Comparison of ENCODE assay signal across 15 cellular contexts in the genomic region with DNA sequence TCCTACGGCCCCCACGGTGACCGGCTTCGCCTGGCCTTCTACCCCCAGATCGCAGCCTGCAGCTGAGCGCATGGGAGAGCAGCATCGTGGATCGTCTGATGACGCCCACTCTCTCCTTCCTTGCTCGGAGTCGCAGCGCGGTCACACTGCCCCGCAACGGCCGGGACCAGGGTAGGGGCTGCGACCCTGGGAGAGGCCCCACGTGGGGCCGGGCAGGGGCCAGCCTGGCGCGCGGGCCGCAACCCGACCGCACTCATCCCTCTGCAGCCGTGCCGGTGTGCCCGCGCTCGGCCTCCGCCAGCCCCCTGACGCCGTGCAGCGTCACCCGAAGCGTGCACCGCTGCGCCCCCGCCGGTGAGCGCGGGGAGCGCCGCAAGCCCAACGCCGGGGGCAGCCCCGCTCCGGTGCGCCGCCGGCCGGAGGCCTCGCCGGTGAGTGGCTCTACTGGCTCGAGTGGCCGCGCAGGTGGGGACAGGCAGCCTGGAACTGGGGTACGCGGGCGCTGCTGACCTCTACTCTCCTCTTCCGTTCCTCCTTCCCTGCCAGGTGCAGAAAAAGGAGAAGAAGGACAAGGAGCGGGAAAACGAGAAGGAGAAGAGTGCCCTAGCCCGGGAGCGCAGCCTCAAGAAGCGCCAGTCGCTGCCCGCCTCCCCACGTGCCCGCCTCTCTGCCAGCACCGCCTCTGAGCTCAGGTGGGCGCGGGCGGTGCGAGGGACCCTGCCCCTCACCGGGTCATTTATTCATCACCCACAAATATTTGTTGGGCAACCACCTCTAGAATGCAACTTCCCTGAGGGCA. TPM values are rescaled to one million over a fixed set of nuclear protein-coding genes. Genes with fewer than 3 reads are reported as not detected.
DNase-seq lines count a peak whose midpoint lies in the region; ATAC-seq, FAIRE-seq and TF ChIP-seq lines count a peak whose summit lies in the region.
"Had no signal": no experiment of that assay in that cellular context is flagged by ENCODE, and none has a peak within 500 bp of the region (broad histone marks: within the 10 kb centered on the region; RNA-seq: fewer than 3 reads in every experiment).

No MANE protein-coding gene starts in this region.

- FAIRE-seq in astrocyte (lab: Jason Lieb, UNC), result no peak
- FAIRE-seq: colon had no signal

- no peak overlapping the region for H3K4me2 ChIP-seq in astrocyte (ENCODE audit: low read length)

- no peaks in the 10 kb centered on the region for H3K27me3 ChIP-seq in ACC112 (ENCODE audit: insufficient read depth, low read length)
- no peaks in the 10 kb centered on the region for H3K27me3 ChIP-seq in astrocyte (ENCODE audit: insufficient read depth, low read length)
- H3K27me3 ChIP-seq in right cardiac atrium (ENCODE audit: control insufficient read depth, insufficient read depth), result no peaks in the 10 kb centered on the region
- H3K27me3 ChIP-seq in rectal smooth muscle tissue (ENCODE audit: control insufficient read depth, insufficient read depth, low read length), result no peaks in the 10 kb centered on the region

- H3K4me1 Mint-ChIP-seq in astrocyte (ENCODE audit: low read depth, unreplicated experiment), result peaks cover 27% of the 10 kb centered on the region
- H3K4me1 Mint-ChIP-seq: mesothelial cell of epicardium had no signal

- intact Hi-C loops in right cardiac atrium (cut with DNase I), result no loop called here

- H3K27ac Mint-ChIP-seq in astrocyte (ENCODE audit: unreplicated experiment), result peak overlapping the region; percentile 47
- H3K27ac Mint-ChIP-seq: activated naive CD8-positive, alpha-beta T cell treated with anti-CD3 and anti-CD28 coated beads, Interleukin-2, amount 10 ng/mL, durations not matched to agents 7 days and 5 days; mesothelial cell of epicardium had no signal

- H3K36me3 ChIP-seq in ACC112 (ENCODE audit: insufficient read depth, low read length) (peaks cover 47% of the 10 kb centered on the region; the same call in 1 of the 2 replicates), astrocyte (ENCODE audit: insufficient read depth, low read length) (peaks cover 47% of the 10 kb centered on the region), rectal smooth muscle tissue (ENCODE audit: control insufficient read depth, insufficient read depth, low read length) (peaks cover 56% of the 10 kb centered on the region)

- peak overlapping the region; percentile 69; the same call in 1 of the 2 replicates for H3K27ac ChIP-seq in ACC112 (ENCODE audit: low read depth, low read length)
- H3K27ac ChIP-seq in astrocyte (ENCODE audit: low read depth, low read length), result peak overlapping the region; percentile 74
- H3K27ac ChIP-seq in right cardiac atrium (ENCODE audit: low read length), result peak overlapping the region; percentile 86
- H3K27ac ChIP-seq in rectal smooth muscle tissue (ENCODE audit: low read depth, low read length), result peak overlapping the region; percentile 82

- WGBS in right cardiac atrium, result 70% methylated on average over 76 of the region's 76 CpGs

- H3K4me3 Mint-ChIP-seq in astrocyte (ENCODE audit: unreplicated experiment), result no peak overlapping the region
- H3K4me3 Mint-ChIP-seq: activated naive CD8-positive, alpha-beta T cell treated with anti-CD3 and anti-CD28 coated beads, Interleukin-2, amount 10 ng/mL, durations not matched to agents 7 days and 5 days; mesothelial cell of epicardium had no signal

- H3K79me2 ChIP-seq in ACC112 (ENCODE audit: control insufficient read depth, insufficient read depth, low read length, unreplicated experiment) (peaks cover 38% of the 10 kb centered on the region), astrocyte (ENCODE audit: insufficient read depth, low read length) (peaks cover 61% of the 10 kb centered on the region)

- H3K4me3 ChIP-seq in ACC112 (ENCODE audit: low read depth, low read length) (no peak overlapping the region), astrocyte (ENCODE audit: insufficient read depth, low read depth, low read length) (no peak overlapping the region), right cardiac atrium (ENCODE audit: low read length) (no peak overlapping the region), rectal smooth muscle tissue (ENCODE audit: low read length) (no peak overlapping the region)

- DNase-seq in astrocyte (ENCODE audit: low read depth), result no peak
- DNase-seq in right cardiac atrium, result peak in 2 of 3 donors; percentile 72 to 74
- DNase-seq in NCI-H446 treated with DMSO at 0.1 percent for 48 hours (lab: John Stamatoyannopoulos, UW), result no peak
- no peak for DNase-seq in cerebellum (ENCODE audit: low spot score)
- no peak for DNase-seq in activated CD4-positive, CD25-positive, alpha-beta regulatory T cell (lab: John Stamatoyannopoulos, UW)
- DNase-seq: activated naive CD8-positive, alpha-beta T cell treated with anti-CD3 and anti-CD28 coated beads, Interleukin-2, amount 10 ng/mL, durations not matched to agents 7 days and 5 days; activated T-cell treated with anti-CD3 and anti-CD28 coated beads for 4 hours; KG1; NCI-H1436 had no signal

- no peak overlapping the region for H2AFZ ChIP-seq in ACC112 (ENCODE audit: low read length, unreplicated experiment)
- H2AFZ ChIP-seq in astrocyte (ENCODE audit: low read depth, low read length), result no peak overlapping the region

- H3K9ac ChIP-seq in astrocyte (ENCODE audit: low read length), result peak overlapping the region; percentile 52
- H3K9ac ChIP-seq in rectal smooth muscle tissue (ENCODE audit: low read length), result no peak overlapping the region

- TF ChIP-seq CTCF in astrocyte (IDR thresholded peaks at IDR 0.05; ENCODE audit: insufficient read depth, low read depth, low read length), result no peak

- H3K9me3 Mint-ChIP-seq in astrocyte (ENCODE audit: unreplicated experiment), result no peaks in the 10 kb centered on the region
- H3K9me3 Mint-ChIP-seq: activated naive CD8-positive, alpha-beta T cell treated with anti-CD3 and anti-CD28 coated beads, Interleukin-2, amount 10 ng/mL, durations not matched to agents 7 days and 5 days; mesothelial cell of epicardium had no signal

- H3K4me1 ChIP-seq in ACC112 (ENCODE audit: control insufficient read depth, insufficient read depth, low read length, unreplicated experiment) (peaks cover 26% of the 10 kb centered on the region), astrocyte (ENCODE audit: insufficient read depth, low read length) (peaks cover 38% of the 10 kb centered on the region), right cardiac atrium (ENCODE audit: control insufficient read depth, insufficient read depth, low read length) (peaks cover 5% of the 10 kb centered on the region), rectal smooth muscle tissue (ENCODE audit: control insufficient read depth, insufficient read depth, low read length) (peaks cover 19% of the 10 kb centered on the region)

- H3K36me3 Mint-ChIP-seq in astrocyte (ENCODE audit: low read depth, unreplicated experiment), result peaks cover 39% of the 10 kb centered on the region

- H4K20me1 ChIP-seq in astrocyte (ENCODE audit: insufficient read depth, low read length), result peaks cover 86% of the 10 kb centered on the region

- H3K27me3 Mint-ChIP-seq in astrocyte (ENCODE audit: low read depth, unreplicated experiment), result no peaks in the 10 kb centered on the region
- H3K27me3 Mint-ChIP-seq: activated naive CD8-positive, alpha-beta T cell treated with anti-CD3 and anti-CD28 coated beads, Interleukin-2, amount 10 ng/mL, durations not matched to agents 7 days and 5 days had no signal

- ATAC-seq in right cardiac atrium, result peak; percentile 29 to 33
- ATAC-seq in GM18498 (IDR thresholded peaks at IDR 0.05; ENCODE audit: unreplicated experiment), result no peak

- no peaks in the 10 kb centered on the region for H3K9me3 ChIP-seq in astrocyte (ENCODE audit: insufficient read depth, low read depth, low read length)
- no peaks in the 10 kb centered on the region for H3K9me3 ChIP-seq in right cardiac atrium (ENCODE audit: control insufficient read depth, low read length)

RNA-seq across cellular contexts. Expression of a gene that starts 20.4 kb away (rescaled TPM):
- total RNA-seq in astrocyte (259 and 271 TPM in 2 replicates), right cardiac atrium (100 to 1,000 TPM; 285 to 403 (median 374) TPM), cerebellum (47.5 TPM)
- 330 TPM for polyA plus RNA-seq in right cardiac atrium

RNA-seq across cellular contexts. Expression of a gene that starts 27.1 kb away (rescaled TPM):
- total RNA-seq in astrocyte (87.1 and 87.6 TPM in 2 replicates), right cardiac atrium (10 to 100 TPM; 58.5 to 67.2 (median 64.0) TPM), cerebellum (33.7 TPM)
- polyA plus RNA-seq in right cardiac atrium, result 73.6 TPM

RNA-seq across cellular contexts. Expression of a gene that starts 47.9 kb away (rescaled TPM):
- 109 and 110 TPM in 2 replicates for total RNA-seq in astrocyte
- 10 to 100 TPM; 66.3 to 85.5 (median 77.3) TPM for total RNA-seq in right cardiac atrium
- 32.6 TPM for polyA plus RNA-seq in right cardiac atrium
- total RNA-seq in cerebellum, result 71.7 TPM

RNA-seq across cellular contexts. Expression of a gene that starts 51.3 kb away (rescaled TPM):
- total RNA-seq in astrocyte (3.4 and 10.8 TPM in 2 replicates), right cardiac atrium (1 to 10 TPM; 2.7 to 4.1 (median 3.3) TPM), cerebellum (1.2 TPM)
- 2.4 TPM for polyA plus RNA-seq in right cardiac atrium
- total RNA-seq: T-helper 1 cell treated with Interleukin-12 subunit alpha and Interleukin-12 subunit beta and Interleukin-4 antibody, amounts not matched to agents 30 ng/mL and 1 ng/mL, for 36 hours had no signal

Comparison
In these comparisons a context has a peak if more than half of its experiments do, and no peak if none do; other contexts are left out.
1. DNase-seq: peak in right cardiac atrium (2 of 3); none in astrocyte (single experiment), NCI-H446 treated with DMSO at 0.1 percent for 48 hours (single experiment), cerebellum (single experiment) and activated CD4-positive, CD25-positive, alpha-beta regulatory T cell (0 of 4).
2. Peak in every context shown above with its lines, with median percentiles within 50 percentile points of each other: H3K27ac ChIP-seq.